ENCODE assay signal across 8 cellular contexts in genomic region chr6:82248233-82248735, GRCh38. TPM values are rescaled to one million over a fixed set of nuclear protein-coding genes. Genes with fewer than 3 reads are reported as not detected.
DNase-seq lines count a peak whose midpoint lies in the region; ATAC-seq, FAIRE-seq and TF ChIP-seq lines count a peak whose summit lies in the region.

No MANE protein-coding gene starts in this region.

- H3K4me3 ChIP-seq in HCT116 (replicated peaks in 1 of 2; ENCODE audit: low read depth in 1 of 2, low read length in 2 of 2) (peak overlapping the region; percentile 86 to 90), iPS-20b (ENCODE audit: low read length) (peak overlapping the region; percentile 97), small intestine (ENCODE audit: low read depth in 1 of 2, low read length in 2 of 2) (peak overlapping the region; percentile 13 to 85)

- intact Hi-C loops in HCT116 (cut with micrococcal nuclease): loop anchor here (5.0 kb wide), 1 partner anchor 1264 kb away; the partner anchor contains the start of gene PRSS35

- no peak for TF ChIP-seq POLR2A in HCT116 (IDR thresholded peaks at IDR 0.05; ENCODE audit: borderline replicate concordance, extremely low read depth, insufficient read depth, insufficient read length)

- peak; percentile 12 for DNase-seq in stimulated activated CD4-positive, alpha-beta T cell treated with anti-CD3 and anti-CD28 coated beads, Interleukin-15, amount 100 ng/mL, for 24 hours
- no peak for DNase-seq in stimulated activated CD4-positive, alpha-beta T cell treated with anti-CD3 and anti-CD28 coated beads, Interleukin-4, amount 100 ng/mL, for 4 hours
- peak; percentile 49 for DNase-seq in HCT116 (ENCODE audit: low read depth, low spot score)
- peak; percentile 86 for DNase-seq in M059J (ENCODE audit: low read depth)
- DNase-seq in amniotic epithelial cell (ENCODE audit: low read depth): peak; percentile 84
- DNase-seq in small intestine: peak; percentile 73
- no peak for DNase-seq in SK-N-DZ (ENCODE audit: low spot score)

- no peaks in the 10 kb centered on the region for H3K9me3 ChIP-seq in HCT116 (ENCODE audit: control insufficient read depth in 1 of 2, insufficient read depth in 1 of 2, low read depth in 1 of 2, low read length in 2 of 2)
- H3K9me3 ChIP-seq in iPS-20b (ENCODE audit: insufficient read depth, low read depth, low read length): no peaks in the 10 kb centered on the region
- H3K9me3 ChIP-seq in small intestine (ENCODE audit: control insufficient read depth, low read depth): no peaks in the 10 kb centered on the region

- peaks cover 42% of the 10 kb centered on the region for H3K79me2 ChIP-seq in HCT116 (ENCODE audit: insufficient read depth, low read length)

- no peak for FAIRE-seq in small intestine (lab: Jason Lieb, UNC)

- H3K4me1 ChIP-seq in HCT116 (ENCODE audit: control insufficient read depth in 1 of 2, insufficient read depth in 2 of 2, low read length in 2 of 2) (peaks cover 14 to 27% of the 10 kb centered on the region in 2 experiments), iPS-20b (ENCODE audit: insufficient read depth, low read length) (peaks cover 16% of the 10 kb centered on the region), small intestine (ENCODE audit: control insufficient read depth in 2 of 2, insufficient read depth in 1 of 2, low read depth in 1 of 2, low read length in 1 of 2) (peaks cover 0 to 11% of the 10 kb centered on the region in 2 donors)

- TSS peak; percentile 87 for BruUV-seq in HCT116 (replicated peaks; lab: Mats Ljungman, UMichigan)

- H3K4me2 ChIP-seq in HCT116 (ENCODE audit: low read length): peak overlapping the region; percentile 84

- H3K9me2 ChIP-seq in HCT116 (ENCODE audit: insufficient read depth): no peaks in the 10 kb centered on the region

- H3K27me3 ChIP-seq in HCT116 (ENCODE audit: insufficient read depth, low read length): no peaks in the 10 kb centered on the region
- H3K27me3 ChIP-seq in iPS-20b (ENCODE audit: insufficient read depth, low read length): no peaks in the 10 kb centered on the region
- peaks cover 0 to 2% of the 10 kb centered on the region in 2 donors for H3K27me3 ChIP-seq in small intestine (ENCODE audit: control insufficient read depth in 2 of 2, insufficient read depth in 2 of 2, low read length in 2 of 2)

- TF ChIP-seq CTCF in HCT116 (IDR thresholded peaks at IDR 0.05 in 2 of 3, conservative IDR thresholded peaks at IDR 0.05 in 1 of 3; ENCODE audit: borderline replicate concordance in 1 of 3, insufficient read depth in 1 of 3, low read depth in 2 of 3, low read length in 2 of 3): no peak

- ATAC-seq in HCT116: peak; percentile 64

- WGBS in small intestine, 3 donors: 7 to 25% (median 8%) methylated on average over 11 of the region's 11 CpGs

- H3K9ac ChIP-seq in HCT116 (ENCODE audit: low read length): peak overlapping the region; percentile 87
- peak overlapping the region; percentile 95 for H3K9ac ChIP-seq in iPS-20b (ENCODE audit: low read depth, low read length)

- H3K27ac ChIP-seq in HCT116 (ENCODE audit: low read depth, low read length) (peak overlapping the region; percentile 72), iPS-20b (ENCODE audit: low read length) (no peak overlapping the region), small intestine (ENCODE audit: low read depth in 1 of 2, low read length in 1 of 2) (peak overlapping the region; percentile 93 to 95)

- CTCF ChIA-PET in HCT116 (lab: Charles Lee): interaction anchor here (1.4 to 2.3 kb wide), 2 partner anchors 9 to 818 kb away, joined by 3 to 18 read pairs; partner anchors contain the start of genes DOP1A and UBE3D

- RAD21 ChIA-PET in HCT116 (lab: Charles Lee; ENCODE audit: low non-redundant PET in 1 of 2, low total read pairs in 2 of 2, uncharacterized antibody in 2 of 2, unreplicated experiment in 2 of 2): no interaction called here

- no peak for TF ChIP-seq RAD21 in HCT116 (IDR thresholded peaks at IDR 0.05; ENCODE audit: low read depth)

- no peaks in the 10 kb centered on the region for H4K20me1 ChIP-seq in HCT116 (ENCODE audit: insufficient read depth)

- peak overlapping the region; percentile 17 for H2AFZ ChIP-seq in HCT116 (ENCODE audit: low read depth, low read length, poor library complexity, severe bottlenecking)

- H3K36me3 ChIP-seq in HCT116 (ENCODE audit: control insufficient read depth in 1 of 2, insufficient read depth in 2 of 2, low read length in 2 of 2) (no peaks in the 10 kb centered on the region), iPS-20b (ENCODE audit: insufficient read depth, low read depth, low read length) (peaks cover 18% of the 10 kb centered on the region; the same call in 1 of the 2 replicates), small intestine (ENCODE audit: control insufficient read depth in 2 of 2, insufficient read depth in 2 of 2, low read length in 2 of 2) (no peaks in the 10 kb centered on the region)

- POLR2A ChIA-PET in HCT116 (lab: Charles Lee): no interaction called here

TF ChIP-seq in HCT116, 20 proteins besides CTCF, POLR2A, EP300 and RAD21:
- no peak for TF ChIP-seq CBX3 (IDR thresholded peaks at IDR 0.05; ENCODE audit: low read depth)
- peak; percentile 32; the same call in 1 of the 2 replicates for TF ChIP-seq SP1 (IDR thresholded peaks at IDR 0.05; ENCODE audit: low read depth)
- TF ChIP-seq SRF (IDR thresholded peaks at IDR 0.05; ENCODE audit: low read depth): peak; percentile 58; the same call in 1 of the 2 replicates

RNA-seq across cellular contexts. Expression of gene IBTK, which starts 0.7 kb away (rescaled TPM):
- total RNA-seq in HCT116 (2021; ENCODE audit: unreplicated experiment): 36.6 TPM
- polyA plus RNA-seq in HCT116 (2012): 13.4 and 13.7 TPM in 2 replicates
- total RNA-seq in M059J (2014; rRNA removed; shearing (Covaris generic)): 27.7 and 36.7 TPM in 2 replicates
- polyA plus RNA-seq in small intestine: 10 to 100 TPM; 19.1 to 30.2 (median 27.6) TPM
- 16.3 and 17.5 TPM in 2 replicates for polyA plus RNA-seq in SK-N-DZ (2014; cell fraction: cytosol; rRNA removed)
- 19.1 and 24.0 TPM in 2 replicates for polyA plus RNA-seq in SK-N-DZ (2014; cell fraction: nucleus; rRNA removed)

Comparison
In these comparisons a context has a peak if more than half of its experiments do, and no peak if none do; other contexts are left out.
1. DNase-seq: peak in stimulated activated CD4-positive, alpha-beta T cell treated with anti-CD3 and anti-CD28 coated beads, Interleukin-15, amount 100 ng/mL, for 24 hours (single experiment), HCT116 (single experiment), M059J (single experiment), amniotic epithelial cell (single experiment) and small intestine (single experiment); none in stimulated activated CD4-positive, alpha-beta T cell treated with anti-CD3 and anti-CD28 coated beads, Interleukin-4, amount 100 ng/mL, for 4 hours (0 of 2) and SK-N-DZ (single experiment).
2. Peak in every context shown above with its lines, with median percentiles within 50 percentile points of each other: H3K4me3 ChIP-seq.